In the genomic region with DNA sequence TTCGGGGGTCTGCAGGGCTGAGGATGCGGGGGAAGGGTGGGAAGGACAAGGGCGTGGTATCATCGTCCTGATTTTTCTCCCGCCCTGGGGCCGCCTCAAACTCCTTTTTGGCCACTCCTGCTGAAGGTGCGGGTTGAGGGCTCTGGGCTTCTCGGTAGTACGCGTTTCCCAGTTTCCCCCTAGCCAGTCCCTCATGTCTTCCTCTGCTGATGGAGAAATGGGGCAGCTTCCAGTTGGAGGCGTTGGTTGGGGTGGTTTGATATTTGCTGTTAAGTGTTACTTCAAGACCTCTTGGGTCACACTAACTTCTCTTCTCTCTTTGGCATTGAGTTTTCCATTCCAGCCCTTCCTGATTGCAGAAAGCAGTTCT, we compare ENCODE assay signal across 8 cellular contexts. TPM values are rescaled to one million over a fixed set of nuclear protein-coding genes. Genes with fewer than 3 reads are reported as not detected.
DNase-seq lines count a peak whose midpoint lies in the region; ATAC-seq lines count a peak whose summit lies in the region.

No MANE protein-coding gene starts in this region.

- no peaks in the 10 kb centered on the region for H3K27me3 Mint-ChIP-seq in activated CD4-positive, alpha-beta memory T cell treated with anti-CD3 and anti-CD28 coated beads for 36 hours

- no CpG with 5 or more reads among the region's 11 CpGs for WGBS in trophoblast cell (ENCODE audit: extremely low coverage, insufficient coverage, insufficient read length)

- H3K4me3 ChIP-seq in trophoblast cell (ENCODE audit: low read depth, low read length), result peak overlapping the region; percentile 94

- H3K14ac ChIP-seq in trophoblast cell (ENCODE audit: low read length), result peak overlapping the region; percentile 13

- no peak overlapping the region for H2BK120ac ChIP-seq in trophoblast cell (ENCODE audit: insufficient read depth, low read length, poor library complexity)

- POLR2A ChIA-PET in activated CD4-positive, alpha-beta memory T cell treated with anti-CD3 and anti-CD28 coated beads for 36 hours (lab: Charles Lee), result no interaction called here

- peaks cover 0 to 3% of the 10 kb centered on the region in 2 experiments for H3K36me3 ChIP-seq in trophoblast cell (ENCODE audit: control insufficient read depth in 1 of 2, insufficient read depth in 2 of 2, low read length in 2 of 2)

- peak overlapping the region; percentile 79 for H4K12ac ChIP-seq in trophoblast cell (ENCODE audit: low read depth, low read length)

- peaks cover 5% of the 10 kb centered on the region for H3K36me3 Mint-ChIP-seq in activated CD4-positive, alpha-beta memory T cell treated with anti-CD3 and anti-CD28 coated beads for 36 hours

- peaks cover 27% of the 10 kb centered on the region for H3K4me1 Mint-ChIP-seq in activated CD4-positive, alpha-beta memory T cell treated with anti-CD3 and anti-CD28 coated beads for 36 hours (ENCODE audit: low read depth)

- H3K9ac ChIP-seq in trophoblast cell (ENCODE audit: low read length), result peak overlapping the region; percentile 88

- H2BK5ac ChIP-seq in trophoblast cell (ENCODE audit: low read depth, low read length, poor library complexity), result peak overlapping the region; percentile 78

- H4K91ac ChIP-seq in trophoblast cell (ENCODE audit: low read depth, low read length), result peak overlapping the region; percentile 75

- ATAC-seq in GM21447 (IDR thresholded peaks at IDR 0.05; ENCODE audit: unreplicated experiment), result peak; percentile 41

- H3K9me3 Mint-ChIP-seq in activated CD4-positive, alpha-beta memory T cell treated with anti-CD3 and anti-CD28 coated beads for 36 hours, result no peaks in the 10 kb centered on the region

- H3K4me3 Mint-ChIP-seq in activated CD4-positive, alpha-beta memory T cell treated with anti-CD3 and anti-CD28 coated beads for 36 hours, result peak overlapping the region; percentile 98

- peak overlapping the region; percentile 26 for H3K27ac Mint-ChIP-seq in activated CD4-positive, alpha-beta memory T cell treated with anti-CD3 and anti-CD28 coated beads for 36 hours

- H3K27me3 ChIP-seq in trophoblast cell (ENCODE audit: insufficient read depth, low read length), result no peaks in the 10 kb centered on the region

- H3K27ac ChIP-seq in trophoblast cell (ENCODE audit: low read depth, low read length), result peak overlapping the region; percentile 86

- H3K79me2 ChIP-seq in trophoblast cell (ENCODE audit: control insufficient read depth, insufficient read depth, low read length, poor library complexity), result peaks cover 5% of the 10 kb centered on the region

- peaks cover 4% of the 10 kb centered on the region for H3K79me1 ChIP-seq in trophoblast cell (ENCODE audit: low read length)

- peak overlapping the region; percentile 81 for H4K8ac ChIP-seq in trophoblast cell (ENCODE audit: low read depth, low read length)

- H3K9me3 ChIP-seq in trophoblast cell (ENCODE audit: insufficient read depth, low read depth, low read length), result no peaks in the 10 kb centered on the region

- no peak overlapping the region for H3K4ac ChIP-seq in trophoblast cell (ENCODE audit: low read depth, low read length)

- H3K4me2 ChIP-seq in trophoblast cell (ENCODE audit: low read length), result peak overlapping the region; percentile 94

- intact Hi-C loops in activated CD4-positive, alpha-beta memory T cell treated with anti-CD3 and anti-CD28 coated beads for 36 hours (cut with micrococcal nuclease), result loop anchor here (2.0 to 10.0 kb wide), 5 partner anchors 402 to 648 kb away; partner anchors contain the start of gene TET2

- peak; percentile 57 for DNase-seq in NCI-H82 (lab: John Stamatoyannopoulos, UW)
- DNase-seq in NCI-H82 treated with DMSO at 0.1 percent for 48 hours (lab: John Stamatoyannopoulos, UW; ENCODE audit: unreplicated experiment), result no peak
- peak; percentile 19 for DNase-seq in HPDE6-E6E7 (ENCODE audit: extremely low spot score)
- DNase-seq in activated CD4-positive, alpha-beta memory T cell treated with anti-CD3 and anti-CD28 coated beads for 36 hours, result no peak
- DNase-seq in glomerular visceral epithelial cell (ENCODE audit: extremely low spot score), result peak; percentile 43
- DNase-seq in trophoblast cell, result peak; percentile 28 to 61
- no peak for DNase-seq in NCI-H226

- H3K4me1 ChIP-seq in trophoblast cell (ENCODE audit: control insufficient read depth in 1 of 2, insufficient read depth in 2 of 2, low read length in 2 of 2), result no peaks in the 10 kb centered on the region

- H2AK5ac ChIP-seq in trophoblast cell (ENCODE audit: low read length), result no peak overlapping the region

- peak overlapping the region; percentile 86 for H3K18ac ChIP-seq in trophoblast cell (ENCODE audit: low read length)

- CTCF ChIA-PET in activated CD4-positive, alpha-beta memory T cell treated with anti-CD3 and anti-CD28 coated beads for 36 hours (lab: Charles Lee), result interaction anchor here (1.1 kb wide), 1 partner anchor 11 kb away, joined by 3 read pairs; no protein-coding TSS in a partner anchor

- no peak overlapping the region for H2BK12ac ChIP-seq in trophoblast cell (ENCODE audit: low read length)

- peak overlapping the region; percentile 97 for H2AFZ ChIP-seq in trophoblast cell (ENCODE audit: insufficient read depth, low read length, poor library complexity)

- no peak overlapping the region for H3K23ac ChIP-seq in trophoblast cell (ENCODE audit: low read length)

RNA-seq across cellular contexts. Expression of gene GSTCD, which starts 0.5 kb away (rescaled TPM):
- 10 to 100 TPM; 15.2 to 16.7 TPM for total RNA-seq in activated CD4-positive, alpha-beta memory T cell treated with anti-CD3 and anti-CD28 coated beads for 36 hours
- 9.6 and 10.6 TPM in 2 replicates for polyA plus RNA-seq in trophoblast cell (2013)

RNA-seq across cellular contexts. Expression of gene INTS12, which starts 0.6 kb away (rescaled TPM):
- total RNA-seq in activated CD4-positive, alpha-beta memory T cell treated with anti-CD3 and anti-CD28 coated beads for 36 hours, result 10 to 100 TPM; 19.6 to 22.7 TPM
- polyA plus RNA-seq in trophoblast cell (2013), result 21.6 and 22.2 TPM in 2 replicates

Comparison
In these comparisons a context has a peak if more than half of its experiments do, and no peak if none do; other contexts are left out.
1. DNase-seq: peak in NCI-H82 (single experiment), HPDE6-E6E7 (single experiment), glomerular visceral epithelial cell (single experiment) and trophoblast cell (2 of 2); none in NCI-H82 treated with DMSO at 0.1 percent for 48 hours (single experiment), activated CD4-positive, alpha-beta memory T cell treated with anti-CD3 and anti-CD28 coated beads for 36 hours (single experiment) and NCI-H226 (single experiment).